Comparison of ENCODE assay signal across 1 cellular context in the genomic region with DNA sequence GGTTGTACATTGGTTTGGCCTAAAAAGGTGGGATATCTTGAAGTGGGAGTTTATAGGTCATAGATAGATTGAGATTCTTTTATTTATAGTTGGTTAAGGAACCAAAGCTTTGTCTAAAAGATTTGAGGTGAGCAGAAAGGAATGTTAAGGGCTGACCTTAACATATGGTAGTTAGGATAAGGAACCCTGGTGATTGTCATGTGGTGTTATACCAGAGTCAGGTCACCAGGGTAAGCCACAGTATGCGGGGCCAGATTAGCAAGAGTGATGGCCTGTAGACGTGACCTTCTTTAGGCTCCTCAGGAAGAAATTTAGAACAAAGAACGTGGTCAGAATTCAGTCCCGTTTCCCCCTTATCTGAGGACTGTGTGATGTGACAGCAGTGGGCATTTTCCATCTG.
TF ChIP-seq lines count a peak whose summit lies in the region.

No MANE protein-coding gene starts in this region.

TF ChIP-seq in K562, 482 proteins besides CTCF, POLR2A, EP300 and RAD21 (continued from another document):
- TF ChIP-seq, protein P1, sequence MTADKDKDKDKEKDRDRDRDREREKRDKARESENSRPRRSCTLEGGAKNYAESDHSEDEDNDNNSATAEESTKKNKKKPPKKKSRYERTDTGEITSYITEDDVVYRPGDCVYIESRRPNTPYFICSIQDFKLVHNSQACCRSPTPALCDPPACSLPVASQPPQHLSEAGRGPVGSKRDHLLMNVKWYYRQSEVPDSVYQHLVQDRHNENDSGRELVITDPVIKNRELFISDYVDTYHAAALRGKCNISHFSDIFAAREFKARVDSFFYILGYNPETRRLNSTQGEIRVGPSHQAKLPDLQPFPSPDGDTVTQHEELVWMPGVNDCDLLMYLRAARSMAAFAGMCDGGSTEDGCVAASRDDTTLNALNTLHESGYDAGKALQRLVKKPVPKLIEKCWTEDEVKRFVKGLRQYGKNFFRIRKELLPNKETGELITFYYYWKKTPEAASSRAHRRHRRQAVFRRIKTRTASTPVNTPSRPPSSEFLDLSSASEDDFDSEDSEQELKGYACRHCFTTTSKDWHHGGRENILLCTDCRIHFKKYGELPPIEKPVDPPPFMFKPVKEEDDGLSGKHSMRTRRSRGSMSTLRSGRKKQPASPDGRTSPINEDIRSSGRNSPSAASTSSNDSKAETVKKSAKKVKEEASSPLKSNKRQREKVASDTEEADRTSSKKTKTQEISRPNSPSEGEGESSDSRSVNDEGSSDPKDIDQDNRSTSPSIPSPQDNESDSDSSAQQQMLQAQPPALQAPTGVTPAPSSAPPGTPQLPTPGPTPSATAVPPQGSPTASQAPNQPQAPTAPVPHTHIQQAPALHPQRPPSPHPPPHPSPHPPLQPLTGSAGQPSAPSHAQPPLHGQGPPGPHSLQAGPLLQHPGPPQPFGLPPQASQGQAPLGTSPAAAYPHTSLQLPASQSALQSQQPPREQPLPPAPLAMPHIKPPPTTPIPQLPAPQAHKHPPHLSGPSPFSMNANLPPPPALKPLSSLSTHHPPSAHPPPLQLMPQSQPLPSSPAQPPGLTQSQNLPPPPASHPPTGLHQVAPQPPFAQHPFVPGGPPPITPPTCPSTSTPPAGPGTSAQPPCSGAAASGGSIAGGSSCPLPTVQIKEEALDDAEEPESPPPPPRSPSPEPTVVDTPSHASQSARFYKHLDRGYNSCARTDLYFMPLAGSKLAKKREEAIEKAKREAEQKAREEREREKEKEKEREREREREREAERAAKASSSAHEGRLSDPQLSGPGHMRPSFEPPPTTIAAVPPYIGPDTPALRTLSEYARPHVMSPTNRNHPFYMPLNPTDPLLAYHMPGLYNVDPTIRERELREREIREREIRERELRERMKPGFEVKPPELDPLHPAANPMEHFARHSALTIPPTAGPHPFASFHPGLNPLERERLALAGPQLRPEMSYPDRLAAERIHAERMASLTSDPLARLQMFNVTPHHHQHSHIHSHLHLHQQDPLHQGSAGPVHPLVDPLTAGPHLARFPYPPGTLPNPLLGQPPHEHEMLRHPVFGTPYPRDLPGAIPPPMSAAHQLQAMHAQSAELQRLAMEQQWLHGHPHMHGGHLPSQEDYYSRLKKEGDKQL (CRISPR knock-in tag; IDR thresholded peaks at IDR 0.05; ENCODE audit: borderline replicate concordance) = no peak
- peak; percentile 97 to 98 for TF ChIP-seq KDM1A (IDR thresholded peaks at IDR 0.05)
- TF ChIP-seq SUPT5H (IDR thresholded peaks at IDR 0.05) = no peak
- TF ChIP-seq, protein P2, sequence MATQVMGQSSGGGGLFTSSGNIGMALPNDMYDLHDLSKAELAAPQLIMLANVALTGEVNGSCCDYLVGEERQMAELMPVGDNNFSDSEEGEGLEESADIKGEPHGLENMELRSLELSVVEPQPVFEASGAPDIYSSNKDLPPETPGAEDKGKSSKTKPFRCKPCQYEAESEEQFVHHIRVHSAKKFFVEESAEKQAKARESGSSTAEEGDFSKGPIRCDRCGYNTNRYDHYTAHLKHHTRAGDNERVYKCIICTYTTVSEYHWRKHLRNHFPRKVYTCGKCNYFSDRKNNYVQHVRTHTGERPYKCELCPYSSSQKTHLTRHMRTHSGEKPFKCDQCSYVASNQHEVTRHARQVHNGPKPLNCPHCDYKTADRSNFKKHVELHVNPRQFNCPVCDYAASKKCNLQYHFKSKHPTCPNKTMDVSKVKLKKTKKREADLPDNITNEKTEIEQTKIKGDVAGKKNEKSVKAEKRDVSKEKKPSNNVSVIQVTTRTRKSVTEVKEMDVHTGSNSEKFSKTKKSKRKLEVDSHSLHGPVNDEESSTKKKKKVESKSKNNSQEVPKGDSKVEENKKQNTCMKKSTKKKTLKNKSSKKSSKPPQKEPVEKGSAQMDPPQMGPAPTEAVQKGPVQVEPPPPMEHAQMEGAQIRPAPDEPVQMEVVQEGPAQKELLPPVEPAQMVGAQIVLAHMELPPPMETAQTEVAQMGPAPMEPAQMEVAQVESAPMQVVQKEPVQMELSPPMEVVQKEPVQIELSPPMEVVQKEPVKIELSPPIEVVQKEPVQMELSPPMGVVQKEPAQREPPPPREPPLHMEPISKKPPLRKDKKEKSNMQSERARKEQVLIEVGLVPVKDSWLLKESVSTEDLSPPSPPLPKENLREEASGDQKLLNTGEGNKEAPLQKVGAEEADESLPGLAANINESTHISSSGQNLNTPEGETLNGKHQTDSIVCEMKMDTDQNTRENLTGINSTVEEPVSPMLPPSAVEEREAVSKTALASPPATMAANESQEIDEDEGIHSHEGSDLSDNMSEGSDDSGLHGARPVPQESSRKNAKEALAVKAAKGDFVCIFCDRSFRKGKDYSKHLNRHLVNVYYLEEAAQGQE (CRISPR knock-in tag; IDR thresholded peaks at IDR 0.05; ENCODE audit: low read depth) = no peak
- no peak for TF ChIP-seq ZNF280B (CRISPR knock-in tag; IDR thresholded peaks at IDR 0.05)
- no peak for TF ChIP-seq CEBPG (CRISPR knock-in tag; IDR thresholded peaks at IDR 0.05)
- no peak for TF ChIP-seq CEBPG (tag; conservative IDR thresholded peaks at IDR 0.05 in 1 of 2, IDR thresholded peaks at IDR 0.05 in 1 of 2)
- no peak for TF ChIP-seq ATF7 (IDR thresholded peaks at IDR 0.05)
- TF ChIP-seq TCF3 (CRISPR knock-in tag; IDR thresholded peaks at IDR 0.05) = peak; percentile 80
- TF ChIP-seq TEAD4 (IDR thresholded peaks at IDR 0.05; ENCODE audit: low read length) = peak; percentile 89
- no peak for TF ChIP-seq TEAD4 (CRISPR knock-in tag; IDR thresholded peaks at IDR 0.05; ENCODE audit: borderline replicate concordance)
- TF ChIP-seq, protein P3, sequence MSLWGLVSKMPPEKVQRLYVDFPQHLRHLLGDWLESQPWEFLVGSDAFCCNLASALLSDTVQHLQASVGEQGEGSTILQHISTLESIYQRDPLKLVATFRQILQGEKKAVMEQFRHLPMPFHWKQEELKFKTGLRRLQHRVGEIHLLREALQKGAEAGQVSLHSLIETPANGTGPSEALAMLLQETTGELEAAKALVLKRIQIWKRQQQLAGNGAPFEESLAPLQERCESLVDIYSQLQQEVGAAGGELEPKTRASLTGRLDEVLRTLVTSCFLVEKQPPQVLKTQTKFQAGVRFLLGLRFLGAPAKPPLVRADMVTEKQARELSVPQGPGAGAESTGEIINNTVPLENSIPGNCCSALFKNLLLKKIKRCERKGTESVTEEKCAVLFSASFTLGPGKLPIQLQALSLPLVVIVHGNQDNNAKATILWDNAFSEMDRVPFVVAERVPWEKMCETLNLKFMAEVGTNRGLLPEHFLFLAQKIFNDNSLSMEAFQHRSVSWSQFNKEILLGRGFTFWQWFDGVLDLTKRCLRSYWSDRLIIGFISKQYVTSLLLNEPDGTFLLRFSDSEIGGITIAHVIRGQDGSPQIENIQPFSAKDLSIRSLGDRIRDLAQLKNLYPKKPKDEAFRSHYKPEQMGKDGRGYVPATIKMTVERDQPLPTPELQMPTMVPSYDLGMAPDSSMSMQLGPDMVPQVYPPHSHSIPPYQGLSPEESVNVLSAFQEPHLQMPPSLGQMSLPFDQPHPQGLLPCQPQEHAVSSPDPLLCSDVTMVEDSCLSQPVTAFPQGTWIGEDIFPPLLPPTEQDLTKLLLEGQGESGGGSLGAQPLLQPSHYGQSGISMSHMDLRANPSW (CRISPR knock-in tag; IDR thresholded peaks at IDR 0.05) = no peak
- TF ChIP-seq FOSL1 (tag; conservative IDR thresholded peaks at IDR 0.05) = 0 out of 2 replicates have a peak, but pooled peaks have one; percentile 25
- TF ChIP-seq NR2C1 (IDR thresholded peaks at IDR 0.05) = no peak
- peak; percentile 39; the same call in 1 of the 2 replicates for TF ChIP-seq NR2C1 (tag; IDR thresholded peaks at IDR 0.05)
- TF ChIP-seq RBM14 (IDR thresholded peaks at IDR 0.05; ENCODE audit: borderline replicate concordance, insufficient read depth, low read depth, low read length) = no peak
- no peak for TF ChIP-seq HMG20B (CRISPR knock-in tag; IDR thresholded peaks at IDR 0.05)
- TF ChIP-seq CBFA2T2 (conservative IDR thresholded peaks at IDR 0.05) = peak; percentile 72
- no peak for TF ChIP-seq GTF2E2 (tag; IDR thresholded peaks at IDR 0.05)
- TF ChIP-seq RBBP5 (IDR thresholded peaks at IDR 0.05; ENCODE audit: borderline replicate concordance, insufficient read depth, low read length, poor library complexity, severe bottlenecking) = no peak
- TF ChIP-seq SOX6 (IDR thresholded peaks at IDR 0.05) = peak; percentile 84
- peak; percentile 89 for TF ChIP-seq HDAC2 (IDR thresholded peaks at IDR 0.05)
- TF ChIP-seq NCOR1 (IDR thresholded peaks at IDR 0.05) = peak; percentile 54; the same call in 1 of the 2 replicates
- TF ChIP-seq MTA2 (IDR thresholded peaks at IDR 0.05; ENCODE audit: low read depth) = peak; percentile 69; the same call in 1 of the 2 replicates
